In genomic region chr1:160777486-160778089, GRCh38 we compare ENCODE assay signal across 8 cellular contexts. TPM values are rescaled to one million over a fixed set of nuclear protein-coding genes. Genes with fewer than 3 reads are reported as not detected.
DNase-seq lines count a peak whose midpoint lies in the region; ATAC-seq and TF ChIP-seq lines count a peak whose summit lies in the region.

No MANE protein-coding gene starts in this region.

- peaks cover 4% of the 10 kb centered on the region for H3K4me1 ChIP-seq in DOHH2 (ENCODE audit: control insufficient read depth, low read length)
- peaks cover 20 to 25% of the 10 kb centered on the region in 2 experiments for H3K4me1 ChIP-seq in trophoblast cell (ENCODE audit: control insufficient read depth in 1 of 2, insufficient read depth in 2 of 2, low read length in 2 of 2)

- H3K9ac ChIP-seq in SU-DHL-6 (ENCODE audit: low read length) (no peak overlapping the region), trophoblast cell (ENCODE audit: low read length) (no peak overlapping the region)

- H2AFZ ChIP-seq in SU-DHL-6 (ENCODE audit: low read depth, low read length, severe bottlenecking), result no peak overlapping the region
- H2AFZ ChIP-seq in trophoblast cell (ENCODE audit: insufficient read depth, low read length, poor library complexity), result no peak overlapping the region

- no peaks in the 10 kb centered on the region for H3K9me3 ChIP-seq in DOHH2 (ENCODE audit: control insufficient read depth, insufficient read depth, low read length)
- no peaks in the 10 kb centered on the region for H3K9me3 ChIP-seq in SU-DHL-6 (ENCODE audit: insufficient read depth, low read length)
- H3K9me3 ChIP-seq in trophoblast cell (ENCODE audit: insufficient read depth, low read depth, low read length), result no peaks in the 10 kb centered on the region

- no peaks in the 10 kb centered on the region for H3F3A ChIP-seq in DOHH2 (ENCODE audit: control insufficient read depth, insufficient read depth)
- no peaks in the 10 kb centered on the region for H3F3A ChIP-seq in SU-DHL-6 (ENCODE audit: insufficient read depth)

- H4K20me1 ChIP-seq in DOHH2 (ENCODE audit: control insufficient read depth, insufficient read depth, low read depth, low read length), result no peaks in the 10 kb centered on the region
- no peaks in the 10 kb centered on the region for H4K20me1 ChIP-seq in SU-DHL-6 (ENCODE audit: low read depth, low read length)

- H3K4me3 ChIP-seq in DOHH2 (ENCODE audit: low read length), result no peak overlapping the region
- no peak overlapping the region for H3K4me3 ChIP-seq in SU-DHL-6 (ENCODE audit: insufficient read depth, low read length, poor library complexity, severe bottlenecking)
- H3K4me3 ChIP-seq in trophoblast cell (ENCODE audit: low read depth, low read length), result no peak overlapping the region

- WGBS in trophoblast cell (ENCODE audit: extremely low coverage, insufficient coverage, insufficient read length), result no CpG with 5 or more reads among the region's 7 CpGs

- ATAC-seq in GM19351 (IDR thresholded peaks at IDR 0.05; ENCODE audit: unreplicated experiment), result no peak

- no peak overlapping the region for H2BK120ac ChIP-seq in trophoblast cell (ENCODE audit: insufficient read depth, low read length, poor library complexity)

- no peak overlapping the region for H3K4me2 ChIP-seq in DOHH2 (ENCODE audit: low read length)
- no peak overlapping the region for H3K4me2 ChIP-seq in SU-DHL-6 (ENCODE audit: low read depth, low read length, poor library complexity, severe bottlenecking)
- no peak overlapping the region for H3K4me2 ChIP-seq in trophoblast cell (ENCODE audit: low read length)

- no peak overlapping the region for H3K14ac ChIP-seq in trophoblast cell (ENCODE audit: low read length)

- no peak overlapping the region for H3K18ac ChIP-seq in trophoblast cell (ENCODE audit: low read length)

- H3K36me3 ChIP-seq in DOHH2 (ENCODE audit: control insufficient read depth, low read length) (no peaks in the 10 kb centered on the region), SU-DHL-6 (ENCODE audit: low read length) (no peaks in the 10 kb centered on the region), trophoblast cell (ENCODE audit: control insufficient read depth in 1 of 2, insufficient read depth in 2 of 2, low read length in 2 of 2) (no peaks in the 10 kb centered on the region)

- TF ChIP-seq CTCF in DOHH2 (IDR thresholded peaks at IDR 0.05; ENCODE audit: low read depth, low read length, poor library complexity, severe bottlenecking) (peak; percentile 71), SU-DHL-6 (IDR thresholded peaks at IDR 0.05; ENCODE audit: insufficient read depth, low read length, poor library complexity, severe bottlenecking) (peak; percentile 50)

- H3K4ac ChIP-seq in trophoblast cell (ENCODE audit: low read depth, low read length), result no peak overlapping the region

- H4K91ac ChIP-seq in trophoblast cell (ENCODE audit: low read depth, low read length), result no peak overlapping the region

- H3K27me3 ChIP-seq in DOHH2 (ENCODE audit: control insufficient read depth, low read length), result peaks cover 12% of the 10 kb centered on the region
- no peaks in the 10 kb centered on the region for H3K27me3 ChIP-seq in SU-DHL-6 (ENCODE audit: low read length)
- H3K27me3 ChIP-seq in trophoblast cell (ENCODE audit: insufficient read depth, low read length), result no peaks in the 10 kb centered on the region

- H3K9me2 ChIP-seq in DOHH2 (replicated peaks; ENCODE audit: control insufficient read depth, low read length) (no peaks in the 10 kb centered on the region), SU-DHL-6 (replicated peaks; ENCODE audit: insufficient read depth, low read length) (no peaks in the 10 kb centered on the region)

- peaks cover 14% of the 10 kb centered on the region for H3K79me1 ChIP-seq in trophoblast cell (ENCODE audit: low read length)

- peak overlapping the region; percentile 25 for H2AK5ac ChIP-seq in trophoblast cell (ENCODE audit: low read length)

- no peak overlapping the region for H2BK5ac ChIP-seq in trophoblast cell (ENCODE audit: low read depth, low read length, poor library complexity)

- H4K8ac ChIP-seq in trophoblast cell (ENCODE audit: low read depth, low read length), result no peak overlapping the region

- no peak overlapping the region for H4K12ac ChIP-seq in trophoblast cell (ENCODE audit: low read depth, low read length)

- H2BK12ac ChIP-seq in trophoblast cell (ENCODE audit: low read length), result peak overlapping the region; percentile 23

- no peak overlapping the region for H3K27ac ChIP-seq in DOHH2 (ENCODE audit: low read depth, low read length)
- no peak overlapping the region for H3K27ac ChIP-seq in SU-DHL-6 (ENCODE audit: low read depth, low read length)
- no peak overlapping the region for H3K27ac ChIP-seq in trophoblast cell (ENCODE audit: low read depth, low read length)

- H3K79me2 ChIP-seq in DOHH2 (ENCODE audit: control insufficient read depth, low read length) (no peaks in the 10 kb centered on the region), SU-DHL-6 (ENCODE audit: insufficient read depth, low read length) (no peaks in the 10 kb centered on the region), trophoblast cell (ENCODE audit: control insufficient read depth, insufficient read depth, low read length, poor library complexity) (peaks cover 5% of the 10 kb centered on the region)

- H3K23ac ChIP-seq in trophoblast cell (ENCODE audit: low read length), result no peak overlapping the region

- DNase-seq in HuH-7.5 (ENCODE audit: low spot score), result peak; percentile 10
- peak; percentile 21 for DNase-seq in effector CD8-positive, alpha-beta T cell (lab: John Stamatoyannopoulos, UW)
- DNase-seq in trophoblast cell, result peak; percentile 58 to 86
- no peak for DNase-seq in effector CD4-positive, alpha-beta T cell
- no peak for DNase-seq in cerebellum (ENCODE audit: low spot score)

RNA-seq across cellular contexts. Expression of gene LY9, which starts 18.4 kb away (rescaled TPM):
- polyA plus RNA-seq in trophoblast cell (2013), result 0.22 and 0.26 TPM in 2 replicates
- not detected for total RNA-seq in cerebellum

RNA-seq across cellular contexts. Expression of gene SLAMF7, which starts 38.5 kb away (rescaled TPM):
- 0.12 and 0.15 TPM in 2 replicates for polyA plus RNA-seq in trophoblast cell (2013)
- not detected for total RNA-seq in cerebellum

Comparison
In these comparisons a context has a peak if more than half of its experiments do, and no peak if none do; other contexts are left out.
1. DNase-seq: peak in HuH-7.5 (single experiment), effector CD8-positive, alpha-beta T cell (single experiment) and trophoblast cell (2 of 2); none in effector CD4-positive, alpha-beta T cell (single experiment) and cerebellum (single experiment).